11 cellular contexts compared by ENCODE assay signal in the genomic region with DNA sequence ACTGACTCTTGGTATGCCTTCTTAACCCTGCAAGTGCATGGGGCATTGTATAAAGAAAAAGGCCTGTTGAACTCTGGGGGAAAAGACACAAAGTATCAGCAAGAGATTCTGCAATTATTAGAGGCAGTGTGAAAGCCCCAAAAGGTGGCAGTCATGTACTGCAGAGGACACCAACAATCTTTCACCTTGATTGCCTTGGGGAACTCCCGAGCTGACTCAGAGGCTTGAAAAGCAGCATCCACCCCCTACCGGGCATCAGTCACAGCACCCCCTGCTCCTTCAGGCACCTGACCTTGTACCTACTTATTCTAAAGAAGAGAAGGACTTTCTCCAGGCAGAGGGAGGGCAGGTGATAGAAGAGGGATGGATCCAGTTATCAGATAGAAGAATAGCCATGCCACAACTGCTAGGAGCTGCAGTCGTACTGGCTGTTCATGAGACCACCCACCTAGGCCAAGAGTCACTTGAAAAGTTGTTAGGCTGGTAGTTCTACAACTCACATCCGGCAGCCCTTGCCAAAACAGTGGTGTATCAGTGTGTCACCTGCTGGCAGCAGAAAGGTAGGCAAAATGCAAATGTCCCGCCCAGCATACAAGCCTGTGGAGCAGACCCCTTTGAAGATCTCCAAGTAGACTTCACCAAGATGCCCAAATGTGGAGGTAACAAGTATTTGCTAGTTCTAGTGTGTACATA.
DNase-seq lines count a peak whose midpoint lies in the region; ATAC-seq lines count a peak whose summit lies in the region.
"Had no signal": no experiment of that assay in that cellular context is flagged by ENCODE, and none has a peak within 500 bp of the region (broad histone marks: within the 10 kb centered on the region; RNA-seq: fewer than 3 reads in every experiment).

No MANE protein-coding gene starts in this region.

- H3K27ac Mint-ChIP-seq in activated T-cell treated with anti-CD3 and anti-CD28 coated beads, Interleukin-2, amount 50 U/mL, for 72 hours, result no peak overlapping the region

- H3K27me3 Mint-ChIP-seq in activated T-cell treated with anti-CD3 and anti-CD28 coated beads, Interleukin-2, amount 50 U/mL, for 72 hours (ENCODE audit: low read depth), result no peaks in the 10 kb centered on the region

- peak in 1 of 2 donors; percentile 44 for ATAC-seq in activated T-cell treated with anti-CD3 and anti-CD28 coated beads, Interleukin-2, amount 50 U/mL, for 72 hours (replicated peaks in 1 of 2)
- ATAC-seq in HG02938 (IDR thresholded peaks at IDR 0.05; ENCODE audit: unreplicated experiment), result peak; percentile 69
- ATAC-seq in stimulated activated naive CD8-positive, alpha-beta T cell treated with anti-CD3 and anti-CD28 coated beads, Interleukin-15, Interleukin-2, amounts not matched to agents 100 U/mL and 50 U/mL, for 24 hours, result no peak
- no peak for ATAC-seq in HG03135 (IDR thresholded peaks at IDR 0.05; ENCODE audit: unreplicated experiment)
- ATAC-seq in GM21737 (IDR thresholded peaks at IDR 0.05; ENCODE audit: unreplicated experiment), result no peak

- DNase-seq in activated T-cell treated with anti-CD3 and anti-CD28 coated beads, Interleukin-2, amount 50 U/mL, for 72 hours, result peak; percentile 2 to 8
- no peak for DNase-seq in activated T-cell treated with anti-CD3 and anti-CD28 coated beads for 4 hours
- DNase-seq in RKO (ENCODE audit: low spot score), result peak; percentile 3
- DNase-seq in stimulated activated naive CD8-positive, alpha-beta T cell treated with anti-CD3 and anti-CD28 coated beads, Interleukin-15, Interleukin-2, amounts not matched to agents 100 U/mL and 50 U/mL, for 24 hours, result peak; percentile 4
- no peak for DNase-seq in NCI-H2081 treated with DMSO at 0.1 percent for 48 hours (lab: John Stamatoyannopoulos, UW)
- DNase-seq: activated CD4-positive, alpha-beta T cell treated with anti-CD3 and anti-CD28 coated beads, Interleukin-2, amount 50 U/mL, for 1 hour; aorta; NCI-H1105 treated with DMSO at 0.1 percent for 48 hours had no signal

- no peaks in the 10 kb centered on the region for H3K4me1 Mint-ChIP-seq in activated T-cell treated with anti-CD3 and anti-CD28 coated beads, Interleukin-2, amount 50 U/mL, for 72 hours (ENCODE audit: low read depth)

- H3K9me3 Mint-ChIP-seq in activated T-cell treated with anti-CD3 and anti-CD28 coated beads, Interleukin-2, amount 50 U/mL, for 72 hours, result peaks cover 3 to 4% of the 10 kb centered on the region in 2 donors

- H3K4me3 Mint-ChIP-seq in activated T-cell treated with anti-CD3 and anti-CD28 coated beads, Interleukin-2, amount 50 U/mL, for 72 hours, result no peak overlapping the region

- H3K36me3 Mint-ChIP-seq in activated T-cell treated with anti-CD3 and anti-CD28 coated beads, Interleukin-2, amount 50 U/mL, for 72 hours (ENCODE audit: insufficient read depth in 2 of 2), result peaks cover 0 to 2% of the 10 kb centered on the region in 2 donors

Comparison
In these comparisons a context has a peak if more than half of its experiments do, and no peak if none do; other contexts are left out.
1. DNase-seq: peak in activated T-cell treated with anti-CD3 and anti-CD28 coated beads, Interleukin-2, amount 50 U/mL, for 72 hours (2 of 2), RKO (single experiment) and stimulated activated naive CD8-positive, alpha-beta T cell treated with anti-CD3 and anti-CD28 coated beads, Interleukin-15, Interleukin-2, amounts not matched to agents 100 U/mL and 50 U/mL, for 24 hours (single experiment); none in activated T-cell treated with anti-CD3 and anti-CD28 coated beads for 4 hours (single experiment) and NCI-H2081 treated with DMSO at 0.1 percent for 48 hours (single experiment).